21 cellular contexts compared by ENCODE assay signal in genomic region chr20:3227936-3228749, GRCh38. TPM values are rescaled to one million over a fixed set of nuclear protein-coding genes. Genes with fewer than 3 reads are reported as not detected.
"Had no signal": no experiment of that assay in that cellular context is flagged by ENCODE, and none has a peak within 500 bp of the region (broad histone marks: within the 10 kb centered on the region; RNA-seq: fewer than 3 reads in every experiment).

No MANE protein-coding gene starts in this region.

- H3K27me3 ChIP-seq: heart right ventricle, left lung, transverse colon had no signal

- H3K4me3 Mint-ChIP-seq: activated naive CD4-positive, alpha-beta T cell treated with anti-CD3 and anti-CD28 coated beads, Interleukin-2, amount 10 ng/mL, durations not matched to agents 7 days and 5 days; brain; dendritic cell treated with granulocyte-macrophage colony-stimulating factor and Interleukin-4, amounts not matched to agents 40 ng/mL and 50 ng/mL, for 4 days; immature natural killer cell; naive thymus-derived CD4-positive, alpha-beta T cell; neural crest cell; T-helper 17 cell had no signal

- H3K36me3 Mint-ChIP-seq: brain; immature natural killer cell; naive thymus-derived CD4-positive, alpha-beta T cell had no signal

- H3K36me3 ChIP-seq: transverse colon had no signal

- H3K4me1 ChIP-seq: left lung had no signal

- H3K9me3 ChIP-seq: heart right ventricle, left lung, transverse colon had no signal

- H3K4me3 ChIP-seq: heart right ventricle, left lung, lung, transverse colon had no signal

- H3K27ac ChIP-seq: heart right ventricle, left lung, transverse colon had no signal

- H3K27me3 Mint-ChIP-seq: activated naive CD4-positive, alpha-beta T cell treated with anti-CD3 and anti-CD28 coated beads, Interleukin-2, amount 10 ng/mL, durations not matched to agents 7 days and 5 days; naive thymus-derived CD4-positive, alpha-beta T cell; T-helper 17 cell had no signal

- H3K9me3 Mint-ChIP-seq: activated naive CD4-positive, alpha-beta T cell treated with anti-CD3 and anti-CD28 coated beads, Interleukin-2, amount 10 ng/mL, durations not matched to agents 7 days and 5 days; brain; dendritic cell treated with granulocyte-macrophage colony-stimulating factor and Interleukin-4, amounts not matched to agents 40 ng/mL and 50 ng/mL, for 4 days; immature natural killer cell; naive thymus-derived CD4-positive, alpha-beta T cell; neural crest cell had no signal

- H3K4me1 Mint-ChIP-seq: brain, neural crest cell, T-helper 17 cell had no signal

- DNase-seq: activated CD4-positive, alpha-beta T cell treated with anti-CD3 and anti-CD28 coated beads for 4 hours; activated CD4-positive, alpha-beta T cell treated with anti-CD3 and anti-CD28 coated beads, Interleukin-2, amount 50 U/mL, for 48 hours; activated CD4-positive, CD25-positive, alpha-beta regulatory T cell; activated effector memory CD4-positive, alpha-beta T cell treated with anti-CD3 and anti-CD28 coated beads, Interleukin-2, amount 50 U/mL, for 16 hours; activated naive CD4-positive, alpha-beta T cell treated with anti-CD3 and anti-CD28 coated beads, Interleukin-2, amount 10 ng/mL, durations not matched to agents 7 days and 5 days; activated T-cell treated with anti-CD3 and anti-CD28 coated beads for 4 hours; aorta; effector CD4-positive, alpha-beta T cell; erythroblast; foreskin fibroblast; heart right ventricle; immature natural killer cell; left lung; naive thymus-derived CD4-positive, alpha-beta T cell; stimulated activated CD4-positive, alpha-beta T cell treated with anti-CD3 and anti-CD28 coated beads, Interleukin-1b, Interleukin-23, amount 100 ng/mL, for 48 hours; T-helper 17 cell; transverse colon had no signal

- H3K27ac Mint-ChIP-seq: activated naive CD4-positive, alpha-beta T cell treated with anti-CD3 and anti-CD28 coated beads, Interleukin-2, amount 10 ng/mL, durations not matched to agents 7 days and 5 days; brain; dendritic cell treated with granulocyte-macrophage colony-stimulating factor and Interleukin-4, amounts not matched to agents 40 ng/mL and 50 ng/mL, for 4 days; immature natural killer cell; T-helper 17 cell had no signal

- ATAC-seq: heart right ventricle; left lung; naive thymus-derived CD4-positive, alpha-beta T cell; T-helper 17 cell had no signal

RNA-seq across cellular contexts. Expression of gene SLC4A11, which starts 10.8 kb away (rescaled TPM):
- polyA plus RNA-seq: immature natural killer cell; naive thymus-derived CD4-positive, alpha-beta T cell had no signal

RNA-seq across cellular contexts. Expression of gene LZTS3, which starts 54.8 kb away (rescaled TPM):
- polyA plus RNA-seq: immature natural killer cell had no signal
